Comparison of ENCODE assay signal across 9 cellular contexts in the genomic region with DNA sequence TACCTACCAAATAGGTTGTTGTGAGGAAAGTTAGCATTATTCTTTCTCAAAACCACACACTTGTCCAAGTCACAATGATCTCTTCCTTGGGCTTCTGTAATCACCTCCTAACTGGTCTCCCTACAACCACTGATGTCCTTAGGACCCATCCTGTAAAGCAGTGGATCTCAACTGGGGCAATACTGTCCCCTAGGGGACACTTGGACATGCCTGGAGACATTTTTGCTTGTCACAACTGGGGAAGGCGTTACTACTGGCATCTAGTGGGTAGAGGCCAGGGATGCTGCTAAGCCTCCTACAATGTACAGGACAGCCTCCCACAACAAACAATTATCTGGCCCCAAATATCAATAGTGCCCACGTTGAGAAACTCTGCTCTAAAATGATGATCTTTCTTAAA.
A peak's percentile ranks its signal among the peaks of the same experiment; 100 is the strongest.
DNase-seq lines count a peak whose midpoint lies in the region; ATAC-seq, FAIRE-seq and TF ChIP-seq lines count a peak whose summit lies in the region.
"Had no signal": no experiment of that assay in that cellular context is flagged by ENCODE, and none has a peak within 500 bp of the region (broad histone marks: within the 10 kb centered on the region; RNA-seq: fewer than 3 reads in every experiment).

No MANE protein-coding gene starts in this region.

- BruUV-seq in GM12878 (replicated peaks; lab: Mats Ljungman, UMichigan): no TSS peak

- TF ChIP-seq RAD21 in GM12878 (IDR thresholded peaks at IDR 0.05; ENCODE audit: insufficient read depth, low read depth, low read length): peak; percentile 86

- in situ Hi-C loops in GM12878 (cut with MboI): loop anchor here (5.0 kb wide), 1 partner anchor 211 kb away; no protein-coding TSS in a partner anchor

- H4K20me1 ChIP-seq in GM12878 (ENCODE audit: control insufficient read depth, insufficient read depth): no peaks in the 10 kb centered on the region

- no peak for TF ChIP-seq POLR2A in NB4 (IDR thresholded peaks at IDR 0.05; ENCODE audit: extremely low read depth, insufficient read length)
- TF ChIP-seq POLR2A in GM12878 (IDR thresholded peaks at IDR 0.05; ENCODE audit: low read depth, low read length): no peak
- no peak for TF ChIP-seq POLR2A in vagina (IDR thresholded peaks at IDR 0.05)

- ATAC-seq in GM18502 (IDR thresholded peaks at IDR 0.05; ENCODE audit: poor library complexity, unreplicated experiment): peak; percentile 70
- peak; percentile 98 for ATAC-seq in GM12878

- H3K9me3 ChIP-seq in GM12878 (replicated peaks; ENCODE audit: control insufficient read depth, insufficient read depth, low read length) (no peaks in the 10 kb centered on the region), vagina (no peaks in the 10 kb centered on the region)

- TF ChIP-seq CTCF in NB4 (IDR thresholded peaks at IDR 0.05; ENCODE audit: low read depth, low read length) (peak; percentile 56), GM12878 (IDR thresholded peaks at IDR 0.05 in 2 of 3, conservative IDR thresholded peaks at IDR 0.05 in 1 of 3; ENCODE audit: control insufficient read depth in 2 of 3, extremely low read depth in 1 of 3, insufficient read depth in 1 of 3, low read depth in 3 of 3, low read length in 3 of 3) (peak; percentile 71 to 81 (median 79)), vagina (IDR thresholded peaks at IDR 0.05) (no peak)

- no peaks in the 10 kb centered on the region for H3K27me3 ChIP-seq in GM12878 (replicated peaks in 1 of 2; ENCODE audit: control insufficient read depth in 2 of 2, insufficient read depth in 2 of 2, low read length in 1 of 2)
- no peaks in the 10 kb centered on the region for H3K27me3 ChIP-seq in vagina

- RAD21 ChIA-PET in GM12878 (lab: Charles Lee; ENCODE audit: unreplicated experiment): interaction anchor here (1.0 to 3.8 kb wide), 4 partner anchors 119 to 194 kb away, joined by 3 to 34 read pairs (median 10); a partner anchor contains a TSS

- DNase-seq in CD1c-positive myeloid dendritic cell (ENCODE audit: extremely low spot score): peak; percentile 60
- DNase-seq in NB4 (ENCODE audit: low read depth): peak; percentile 71
- DNase-seq in GM12878 (ENCODE audit: low read depth, low spot score): peak; percentile 26
- DNase-seq in kidney tubule cell (ENCODE audit: low spot score): peak; percentile 56
- no peak for DNase-seq in vagina (ENCODE audit: extremely low spot score in 2 of 2)
- DNase-seq in NCI-H345 treated with DMSO at 0.1 percent for 48 hours (lab: John Stamatoyannopoulos, UW; ENCODE audit: unreplicated experiment): no peak
- DNase-seq in cerebellum (ENCODE audit: low spot score): no peak

- H3K79me2 ChIP-seq in GM12878 (ENCODE audit: control insufficient read depth, insufficient read depth, low read length): no peaks in the 10 kb centered on the region

- no peak for TF ChIP-seq EP300 in GM12878 (IDR thresholded peaks at IDR 0.05; ENCODE audit: borderline replicate concordance in 1 of 2, control insufficient read depth in 1 of 2, low read depth in 2 of 2, low read length in 2 of 2)

- intact Hi-C loops in GM12878 (cut with micrococcal nuclease; ENCODE audit: unreplicated experiment): loop anchor here (1.0 to 5.0 kb wide), 4 partner anchors 124 to 286 kb away; no protein-coding TSS in a partner anchor
- intact Hi-C loops in vagina (cut with DNase I): no loop called here

- H3K9ac ChIP-seq in GM12878 (ENCODE audit: control insufficient read depth, insufficient read depth, low read length): no peak overlapping the region

- peak; percentile 31 for FAIRE-seq in GM12878 (lab: Jason Lieb, UNC)

- 13% methylated on average over 2 of the region's 2 CpGs for WGBS in GM12878 (ENCODE audit: insufficient coverage, insufficient replicate concordance, low lambda C conversion rate, missing lambda C conversion rate)

- POLR2A ChIA-PET in GM12878 (lab: Charles Lee): interaction anchor here (1.7 kb wide), 1 partner anchor 125 kb away, joined by 4 read pairs; no protein-coding TSS in a partner anchor

- no peak overlapping the region for H3K4me2 ChIP-seq in GM12878 (ENCODE audit: control insufficient read depth, insufficient read depth)

- H2AFZ ChIP-seq in GM12878 (ENCODE audit: control insufficient read depth, low read depth, low read length): no peak overlapping the region

- SMC1A ChIA-PET in GM12878 (lab: Charles Lee; ENCODE audit: uncharacterized antibody, unreplicated experiment): interaction anchor here (1.1 to 2.0 kb wide), 5 partner anchors 8 to 157 kb away, joined by 3 to 7 read pairs (median 4); no protein-coding TSS in a partner anchor

- H3K4me1 ChIP-seq in GM12878 (ENCODE audit: control insufficient read depth, insufficient read depth, low read length) (no peaks in the 10 kb centered on the region; the same call in 1 of the 2 replicates), vagina (no peaks in the 10 kb centered on the region)

- CTCF ChIA-PET in GM12878 (lab: Yijun Ruan, JAX): interaction anchor here (1.2 to 6.7 kb wide), 2 partner anchors 32 to 124 kb away, joined by 3 to 40 read pairs; no protein-coding TSS in a partner anchor

- H3K4me3 ChIP-seq in NB4 (ENCODE audit: low read depth, low read length) (no peak overlapping the region), GM12878 (no peak overlapping the region), vagina (no peak overlapping the region)
- H3K4me3 ChIP-seq: SK-N-MC had no signal

- H3K27ac ChIP-seq in GM12878 (ENCODE audit: control insufficient read depth, insufficient read depth): no peak overlapping the region
- H3K27ac ChIP-seq in vagina: no peak overlapping the region
- H3K27ac ChIP-seq: SK-N-MC had no signal

- H3K36me3 ChIP-seq in GM12878 (ENCODE audit: control insufficient read depth in 2 of 2, insufficient read depth in 2 of 2, low read length in 1 of 2): no peaks in the 10 kb centered on the region
- no peaks in the 10 kb centered on the region for H3K36me3 ChIP-seq in vagina

TF ChIP-seq in GM12878, 131 proteins besides CTCF, POLR2A, EP300 and RAD21:
- TF ChIP-seq YY1 (IDR thresholded peaks at IDR 0.05; ENCODE audit: low read depth, low read length) (peak; percentile 65; the same call in 1 of the 2 replicates), EZH2 (IDR thresholded peaks at IDR 0.05; ENCODE audit: borderline replicate concordance, control insufficient read depth, low read depth, low read length) (no peak), SMC3 (IDR thresholded peaks at IDR 0.05; ENCODE audit: borderline replicate concordance, low read length) (peak; percentile 81), ASH2L (IDR thresholded peaks at IDR 0.05; ENCODE audit: borderline replicate concordance, low read depth) (no peak), BCL11A (IDR thresholded peaks at IDR 0.05; ENCODE audit: low read depth, low read length) (no peak), SPI1 (IDR thresholded peaks at IDR 0.05; ENCODE audit: borderline replicate concordance, insufficient read depth, low read depth, low read length) (0 out of 2 replicates have a peak, but pooled peaks have one; percentile 0)
TF ChIP-seq in GM12878: peak in this region for 3.

Comparison
In these comparisons a context has a peak if more than half of its experiments do, and no peak if none do; other contexts are left out.
1. DNase-seq: peak in CD1c-positive myeloid dendritic cell (single experiment), NB4 (single experiment), GM12878 (single experiment) and kidney tubule cell (single experiment); none in vagina (0 of 2), NCI-H345 treated with DMSO at 0.1 percent for 48 hours (single experiment) and cerebellum (single experiment).
2. CTCF ChIP-seq: peak in NB4 (single experiment) and GM12878 (3 of 3); none in vagina (0 of 3).